ENCODE assay signal across 7 cellular contexts in genomic region chr10:61545170-61545569, GRCh38.
"Had no signal": no experiment of that assay in that cellular context is flagged by ENCODE, and none has a peak within 500 bp of the region (broad histone marks: within the 10 kb centered on the region; RNA-seq: fewer than 3 reads in every experiment).

No MANE protein-coding gene starts in this region.

- H3K27ac ChIP-seq: HL-60, KMS-11 had no signal

- FAIRE-seq: HepG2, HTR-8/SVneo had no signal

- H3K4me2 ChIP-seq: KMS-11 had no signal

- ATAC-seq: HepG2 had no signal

- DNase-seq: IMR-90, KBM-7, KG1 had no signal

- H3K9ac ChIP-seq: KMS-11 had no signal
